In the genomic region with DNA sequence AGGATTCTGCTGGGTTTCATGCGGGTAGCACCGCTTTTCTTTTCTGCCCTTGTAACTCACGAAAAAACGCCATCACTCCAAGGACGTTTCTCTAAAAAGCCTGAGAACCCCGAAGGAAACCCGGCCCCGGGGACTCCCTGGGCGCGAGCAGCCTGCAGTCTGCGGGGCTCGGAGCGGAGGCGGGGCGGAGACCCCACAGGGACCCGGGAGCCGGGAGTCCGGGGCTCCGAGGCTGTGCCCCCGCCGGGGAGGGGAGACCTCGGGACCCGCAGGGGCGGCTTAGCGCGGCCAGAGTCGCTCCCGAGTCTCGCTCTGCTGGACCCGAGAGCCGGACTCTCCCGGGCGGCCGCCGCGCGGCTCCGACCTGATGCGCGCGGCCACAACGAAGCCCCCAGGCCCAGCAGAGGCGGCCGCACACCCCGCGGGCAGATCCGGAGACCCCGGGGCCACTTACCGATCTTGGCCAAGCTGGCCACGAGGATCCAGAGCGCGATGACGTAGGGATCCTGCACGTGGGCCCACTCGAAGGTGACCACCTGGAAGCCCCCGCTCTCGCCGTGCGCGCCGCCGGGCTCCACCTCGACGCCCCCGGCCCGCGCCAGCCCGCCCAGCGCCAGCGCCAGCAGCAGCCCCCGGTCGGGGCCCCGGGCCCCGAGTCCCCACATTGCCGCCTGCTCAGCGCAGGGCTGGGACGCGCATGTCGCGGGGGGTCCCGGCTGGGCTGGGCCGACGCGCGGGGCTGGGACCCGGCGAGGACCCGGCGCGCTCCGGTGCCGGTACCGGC, we compare ENCODE assay signal across 15 cellular contexts. TPM values are rescaled to one million over a fixed set of nuclear protein-coding genes. Genes with fewer than 3 reads are reported as not detected.
DNase-seq lines count a peak whose midpoint lies in the region; ATAC-seq and TF ChIP-seq lines count a peak whose summit lies in the region.
"Had no signal": no experiment of that assay in that cellular context is flagged by ENCODE, and none has a peak within 500 bp of the region (broad histone marks: within the 10 kb centered on the region; RNA-seq: fewer than 3 reads in every experiment).

No MANE protein-coding gene starts in this region.

- H3K4me3 Mint-ChIP-seq in GM23338, result peak overlapping the region; percentile 63
- H3K4me3 Mint-ChIP-seq: activated CD8-positive, alpha-beta T cell treated with anti-CD3 and anti-CD28 coated beads for 36 hours; activated naive CD8-positive, alpha-beta T cell treated with anti-CD3 and anti-CD28 coated beads, Interleukin-2, amount 10 ng/mL, durations not matched to agents 7 days and 5 days; T-helper 1 cell treated with Interleukin-12 subunit alpha and Interleukin-12 subunit beta and Interleukin-4 antibody, amounts not matched to agents 30 μg/mL and 1 μg/mL, for 36 hours had no signal

- no peaks in the 10 kb centered on the region for H3K9me3 Mint-ChIP-seq in GM23338
- H3K9me3 Mint-ChIP-seq: activated CD8-positive, alpha-beta T cell treated with anti-CD3 and anti-CD28 coated beads for 36 hours; activated naive CD8-positive, alpha-beta T cell treated with anti-CD3 and anti-CD28 coated beads, Interleukin-2, amount 10 ng/mL, durations not matched to agents 7 days and 5 days; T-helper 1 cell treated with Interleukin-12 subunit alpha and Interleukin-12 subunit beta and Interleukin-4 antibody, amounts not matched to agents 30 μg/mL and 1 μg/mL, for 36 hours had no signal

- no peak for TF ChIP-seq POLR2A in erythroblast (IDR thresholded peaks at IDR 0.05; ENCODE audit: low read length)

- POLR2A ChIA-PET in A673 (lab: Charles Lee; ENCODE audit: low non-redundant PET), result no interaction called here

- H3K9me3 ChIP-seq in A673 (ENCODE audit: low read depth, low read length, poor library complexity, severe bottlenecking), result no peaks in the 10 kb centered on the region
- no peaks in the 10 kb centered on the region for H3K9me3 ChIP-seq in duodenal mucosa (ENCODE audit: control insufficient read depth in 1 of 2, low read length in 2 of 2)
- H3K9me3 ChIP-seq in neural cell (ENCODE audit: low read length), result no peaks in the 10 kb centered on the region
- H3K9me3 ChIP-seq: spleen had no signal

- H3K4me1 ChIP-seq in A673 (ENCODE audit: insufficient read depth, low read length, poor library complexity, severe bottlenecking) (peaks cover 10% of the 10 kb centered on the region), GM23338 (ENCODE audit: insufficient read depth) (peaks cover 5% of the 10 kb centered on the region), duodenal mucosa (ENCODE audit: control insufficient read depth in 1 of 2, insufficient read depth in 2 of 2, low read length in 2 of 2) (peaks cover 21 to 34% of the 10 kb centered on the region in 2 donors)

- peak overlapping the region; percentile 79 for H3K4me2 ChIP-seq in GM23338
- H3K4me2 ChIP-seq in neural cell (ENCODE audit: low read length), result peak overlapping the region; percentile 30
- H3K4me2 ChIP-seq: PC-9 had no signal

- H3K27me3 Mint-ChIP-seq in GM23338 (ENCODE audit: insufficient read depth, low read depth, poor library complexity), result peaks cover 65% of the 10 kb centered on the region

- H4K20me1 ChIP-seq in GM23338 (replicated peaks; ENCODE audit: insufficient read depth) (0 out of 2 replicates have a peak, but pooled peaks cover 3% of the 10 kb centered on the region), neural cell (ENCODE audit: insufficient read depth) (no peaks in the 10 kb centered on the region)

- H3F3A ChIP-seq in GM23338 (replicated peaks; ENCODE audit: low read depth), result 0 out of 2 replicates have a peak, but pooled peaks cover 3% of the 10 kb centered on the region
- no peaks in the 10 kb centered on the region for H3F3A ChIP-seq in neural cell (ENCODE audit: insufficient read depth, low read length, poor library complexity, severe bottlenecking)

- DNase-seq in A673 (ENCODE audit: low spot score) (peak; percentile 33), GM23338 (ENCODE audit: low spot score) (peak; percentile 58), NCI-H345 treated with DMSO at 0.1 percent for 48 hours (lab: John Stamatoyannopoulos, UW; ENCODE audit: unreplicated experiment) (no peak), erythroblast (lab: John Stamatoyannopoulos, UW) (no peak), NCI-H187 treated with DMSO at 0.1 percent for 48 hours (lab: John Stamatoyannopoulos, UW) (no peak)
- DNase-seq: activated CD8-positive, alpha-beta T cell treated with anti-CD3 and anti-CD28 coated beads for 36 hours; activated naive CD8-positive, alpha-beta T cell treated with anti-CD3 and anti-CD28 coated beads, Interleukin-2, amount 10 ng/mL, durations not matched to agents 7 days and 5 days; CD4-positive, CD25-positive, alpha-beta regulatory T cell; effector CD8-positive, alpha-beta T cell; PC-9; spleen had no signal

- H3K9ac ChIP-seq in duodenal mucosa (ENCODE audit: low read depth in 1 of 2, low read length in 2 of 2) (no peak overlapping the region), neural cell (ENCODE audit: low read length) (peak overlapping the region; percentile 12)

- no peak for TF ChIP-seq RAD21 in neural cell (conservative IDR thresholded peaks at IDR 0.05)

- TF ChIP-seq CTCF in A673 (conservative IDR thresholded peaks at IDR 0.05; ENCODE audit: low read depth, low read length) (no peak), GM23338 (conservative IDR thresholded peaks at IDR 0.05; ENCODE audit: low read depth in 2 of 2) (no peak), neural cell (IDR thresholded peaks at IDR 0.05; ENCODE audit: poor library complexity, severe bottlenecking) (no peak)

- TF ChIP-seq EP300 in neural cell (conservative IDR thresholded peaks at IDR 0.05; ENCODE audit: poor library complexity, severe bottlenecking), result no peak

- H3K27ac Mint-ChIP-seq in GM23338, result no peak overlapping the region
- H3K27ac Mint-ChIP-seq: activated CD8-positive, alpha-beta T cell treated with anti-CD3 and anti-CD28 coated beads for 36 hours; activated naive CD8-positive, alpha-beta T cell treated with anti-CD3 and anti-CD28 coated beads, Interleukin-2, amount 10 ng/mL, durations not matched to agents 7 days and 5 days; CD4-positive, CD25-positive, alpha-beta regulatory T cell; T-helper 1 cell treated with Interleukin-12 subunit alpha and Interleukin-12 subunit beta and Interleukin-4 antibody, amounts not matched to agents 30 μg/mL and 1 μg/mL, for 36 hours had no signal

- intact Hi-C loops in A673 (cut with micrococcal nuclease; ENCODE audit: unreplicated experiment), result no loop called here

- H3K36me3 ChIP-seq in A673 (ENCODE audit: insufficient read depth, low read length, poor library complexity, severe bottlenecking) (no peaks in the 10 kb centered on the region), GM23338 (ENCODE audit: insufficient read depth) (no peaks in the 10 kb centered on the region), duodenal mucosa (ENCODE audit: control insufficient read depth in 1 of 2, insufficient read depth in 2 of 2, low read length in 2 of 2) (no peaks in the 10 kb centered on the region), neural cell (ENCODE audit: insufficient read depth, low read length) (no peaks in the 10 kb centered on the region)
- H3K36me3 ChIP-seq: spleen had no signal

- no TSS peak for BruUV-seq in A673 (replicated peaks; lab: Mats Ljungman, UMichigan)

- peaks cover 27% of the 10 kb centered on the region for H3K4me1 Mint-ChIP-seq in GM23338

- H2AFZ ChIP-seq in GM23338, result peak overlapping the region; percentile 81
- no peak overlapping the region for H2AFZ ChIP-seq in neural cell (ENCODE audit: low read depth, low read length)
- H2AFZ ChIP-seq: PC-9 had no signal

- H3K27me3 ChIP-seq in A673 (replicated peaks; ENCODE audit: insufficient read depth, low read depth, low read length, poor library complexity) (peaks cover 81% of the 10 kb centered on the region), GM23338 (ENCODE audit: insufficient read depth) (peaks cover 70% of the 10 kb centered on the region), duodenal mucosa (ENCODE audit: control insufficient read depth in 1 of 2, insufficient read depth in 2 of 2, low read length in 2 of 2) (peaks cover 41 to 45% of the 10 kb centered on the region in 2 donors), neural cell (ENCODE audit: insufficient read depth, low read depth, low read length) (peaks cover 67% of the 10 kb centered on the region)

- ATAC-seq in GM23338 (peak; percentile 7), HG03097 (IDR thresholded peaks at IDR 0.05; ENCODE audit: low FRiP score, unreplicated experiment) (no peak)

- peak overlapping the region; percentile 16 for H3K4me3 ChIP-seq in A673 (ENCODE audit: low read depth, low read length, poor library complexity, severe bottlenecking)
- H3K4me3 ChIP-seq in GM23338, result peak overlapping the region; percentile 60
- H3K4me3 ChIP-seq in duodenal mucosa (ENCODE audit: low read depth in 1 of 2, low read length in 2 of 2), result peak overlapping the region; percentile 40 to 53
- peak overlapping the region; percentile 66 for H3K4me3 ChIP-seq in neural cell (ENCODE audit: low read length)
- H3K4me3 ChIP-seq: PC-9 had no signal

- H3K79me2 ChIP-seq in GM23338 (replicated peaks; ENCODE audit: insufficient read depth) (no peaks in the 10 kb centered on the region), neural cell (replicated peaks; ENCODE audit: insufficient read depth, low read length) (no peaks in the 10 kb centered on the region)

- no peaks in the 10 kb centered on the region for H3K9me2 ChIP-seq in GM23338 (ENCODE audit: insufficient read depth)
- H3K9me2 ChIP-seq in neural cell (ENCODE audit: insufficient read depth, low read length), result no peaks in the 10 kb centered on the region

- CTCF ChIA-PET in A673 (lab: Charles Lee), result no interaction called here

- no peak overlapping the region for H3K27ac ChIP-seq in A673 (ENCODE audit: low read depth, low read length, poor library complexity, severe bottlenecking)
- H3K27ac ChIP-seq in GM23338 (ENCODE audit: low read depth), result no peak overlapping the region
- H3K27ac ChIP-seq in duodenal mucosa (ENCODE audit: low read depth, low read length), result no peak overlapping the region
- no peak overlapping the region for H3K27ac ChIP-seq in neural cell (ENCODE audit: low read length)
- H3K27ac ChIP-seq: PC-9, spleen had no signal

- no peaks in the 10 kb centered on the region; the same call in 2 of the 3 replicates for H3K36me3 Mint-ChIP-seq in GM23338 (ENCODE audit: low read depth)
- H3K36me3 Mint-ChIP-seq: activated naive CD8-positive, alpha-beta T cell treated with anti-CD3 and anti-CD28 coated beads, Interleukin-2, amount 10 ng/mL, durations not matched to agents 7 days and 5 days; CD4-positive, CD25-positive, alpha-beta regulatory T cell had no signal

TF ChIP-seq in neural cell, 6 proteins besides CTCF, POLR2A, EP300 and RAD21 (continues in another document):
- TF ChIP-seq POLR2AphosphoS5 (IDR thresholded peaks at IDR 0.05) (no peak), TAF1 (IDR thresholded peaks at IDR 0.05; ENCODE audit: low read depth) (no peak)

RNA-seq across cellular contexts. Expression of a gene that starts 0.4 kb away (rescaled TPM):
- 1.6 and 1.9 TPM in 2 replicates for total RNA-seq in A673 (2021)
- total RNA-seq in GM23338 (2014; rRNA removed; shearing (Covaris generic)), result 2.2 and 3.1 TPM in 2 replicates
- 0.39 and 0.75 TPM in 2 replicates for polyA plus RNA-seq in GM23338 (2016; fragmentation: Nextera tagmentation; extraction: Ambion mirVana)
- 3.0 and 4.0 TPM in 2 replicates for polyA plus RNA-seq in neural cell
- polyA minus RNA-seq in neural cell, result 3.8 and 4.9 TPM in 2 replicates

Comparison
In these comparisons a context has a peak if more than half of its experiments do, and no peak if none do; other contexts are left out.
1. DNase-seq: peak in A673 (single experiment) and GM23338 (single experiment); none in NCI-H345 treated with DMSO at 0.1 percent for 48 hours (single experiment), erythroblast (0 of 2) and NCI-H187 treated with DMSO at 0.1 percent for 48 hours (single experiment).
2. H3K4me3 ChIP-seq: peak in every context shown above with its lines; median percentile 66 in neural cell; 60 in GM23338; 46 in duodenal mucosa; 16 in A673.